Comparison of ENCODE assay signal across 8 cellular contexts in the genomic region with DNA sequence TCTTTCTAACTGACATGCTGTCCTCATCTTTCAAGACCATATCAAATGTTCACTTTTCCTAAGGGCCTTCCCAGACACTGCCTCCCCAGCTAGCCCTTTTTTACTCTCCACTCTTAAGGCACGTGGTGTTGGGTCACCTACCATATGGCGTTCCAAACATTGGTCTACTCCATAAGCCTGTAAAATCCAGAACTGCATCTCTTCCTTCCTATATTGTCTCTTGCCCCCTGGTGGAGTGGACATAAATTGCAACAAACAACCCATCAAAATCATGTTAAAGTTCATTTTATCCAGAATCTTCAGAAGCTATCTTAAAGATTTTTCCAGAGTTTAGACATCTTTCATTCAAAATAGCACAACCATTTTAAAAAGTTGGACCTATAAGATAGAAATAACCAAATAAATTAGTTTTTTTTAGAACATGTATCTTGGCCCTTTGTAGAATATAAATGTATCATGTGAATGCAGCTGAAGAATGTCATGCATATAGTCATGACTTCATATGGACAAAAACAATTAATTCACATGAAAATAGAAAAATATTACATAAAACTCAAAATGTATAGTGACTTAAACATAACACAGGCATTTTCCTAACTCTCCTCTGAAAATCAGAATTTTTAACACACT.
DNase-seq lines count a peak whose midpoint lies in the region; ATAC-seq and TF ChIP-seq lines count a peak whose summit lies in the region.

No MANE protein-coding gene starts in this region.

- H3K27me3 ChIP-seq in H7 (ENCODE audit: control insufficient read depth, insufficient read depth, low read length) (no peaks in the 10 kb centered on the region), OCI-LY3 (ENCODE audit: low read depth, low read length) (no peaks in the 10 kb centered on the region; the same call in 1 of the 2 replicates)

- H3K27ac ChIP-seq in OCI-LY3 (ENCODE audit: low read length): no peak overlapping the region

- H3K27ac Mint-ChIP-seq in stimulated activated naive B cell treated with anti-CD40 and anti-IgM and Interleukin-4, amounts not matched to agents 10 μg/mL and 1 μg/mL and 100 μg/mL, for 72 hours: no peak overlapping the region
- no peak overlapping the region for H3K27ac Mint-ChIP-seq in stimulated activated effector memory CD8-positive, alpha-beta T cell treated with anti-CD3 and anti-CD28 coated beads, Interleukin-12 subunit alpha, Interleukin-12 subunit beta, amount 100 ng/mL, for 72 hours

- H3K79me2 ChIP-seq in OCI-LY3 (ENCODE audit: low read length): no peaks in the 10 kb centered on the region

- H3K9ac ChIP-seq in OCI-LY3 (ENCODE audit: low read length): no peak overlapping the region

- H3K36me3 ChIP-seq in H7 (replicated peaks; ENCODE audit: control insufficient read depth, insufficient read depth, low read length): no peaks in the 10 kb centered on the region
- no peaks in the 10 kb centered on the region for H3K36me3 ChIP-seq in OCI-LY3 (replicated peaks; ENCODE audit: low read depth, low read length)

- no peaks in the 10 kb centered on the region for H3K27me3 Mint-ChIP-seq in stimulated activated naive B cell treated with anti-CD40 and anti-IgM and Interleukin-4, amounts not matched to agents 10 μg/mL and 1 μg/mL and 100 μg/mL, for 72 hours

- no peaks in the 10 kb centered on the region for H3K9me3 Mint-ChIP-seq in stimulated activated naive B cell treated with anti-CD40 and anti-IgM and Interleukin-4, amounts not matched to agents 10 μg/mL and 1 μg/mL and 100 μg/mL, for 72 hours
- peaks cover 10% of the 10 kb centered on the region for H3K9me3 Mint-ChIP-seq in stimulated activated effector memory CD8-positive, alpha-beta T cell treated with anti-CD3 and anti-CD28 coated beads, Interleukin-12 subunit alpha, Interleukin-12 subunit beta, amount 100 ng/mL, for 72 hours

- H3K4me1 Mint-ChIP-seq in stimulated activated naive B cell treated with anti-CD40 and anti-IgM and Interleukin-4, amounts not matched to agents 10 μg/mL and 1 μg/mL and 100 μg/mL, for 72 hours: no peaks in the 10 kb centered on the region
- H3K4me1 Mint-ChIP-seq in stimulated activated effector memory CD8-positive, alpha-beta T cell treated with anti-CD3 and anti-CD28 coated beads, Interleukin-12 subunit alpha, Interleukin-12 subunit beta, amount 100 ng/mL, for 72 hours: no peaks in the 10 kb centered on the region

- no peak for ATAC-seq in HG03025 (IDR thresholded peaks at IDR 0.05; ENCODE audit: low FRiP score, unreplicated experiment)
- ATAC-seq in stimulated activated naive B cell treated with anti-CD40 and anti-IgM and Interleukin-4, amounts not matched to agents 10 μg/mL and 1 μg/mL and 100 μg/mL, for 72 hours (replicated peaks): no peak
- ATAC-seq in HG03095 (IDR thresholded peaks at IDR 0.05; ENCODE audit: unreplicated experiment): no peak
- no peak for ATAC-seq in stimulated activated effector memory CD8-positive, alpha-beta T cell treated with anti-CD3 and anti-CD28 coated beads, Interleukin-12 subunit alpha, Interleukin-12 subunit beta, amount 100 ng/mL, for 72 hours

- no peaks in the 10 kb centered on the region for H3K36me3 Mint-ChIP-seq in stimulated activated naive B cell treated with anti-CD40 and anti-IgM and Interleukin-4, amounts not matched to agents 10 μg/mL and 1 μg/mL and 100 μg/mL, for 72 hours
- H3K36me3 Mint-ChIP-seq in stimulated activated effector memory CD8-positive, alpha-beta T cell treated with anti-CD3 and anti-CD28 coated beads, Interleukin-12 subunit alpha, Interleukin-12 subunit beta, amount 100 ng/mL, for 72 hours: no peaks in the 10 kb centered on the region

- DNase-seq in DMS53 treated with DMSO at 0.1 percent for 48 hours (lab: John Stamatoyannopoulos, UW; ENCODE audit: unreplicated experiment) (peak; percentile 59), H7 (peak; percentile 14), fibroblast of the aortic adventitia (ENCODE audit: low read depth) (peak; percentile 4)
- no peak for DNase-seq in stimulated activated naive B cell treated with anti-CD40 and anti-IgM and Interleukin-4, amounts not matched to agents 10 μg/mL and 1 μg/mL and 100 μg/mL, for 72 hours
- DNase-seq in stimulated activated effector memory CD8-positive, alpha-beta T cell treated with anti-CD3 and anti-CD28 coated beads, Interleukin-12 subunit alpha, Interleukin-12 subunit beta, amount 100 ng/mL, for 72 hours (ENCODE audit: low spot score in 2 of 2): no peak

- no peak overlapping the region for H3K4me2 ChIP-seq in OCI-LY3 (ENCODE audit: low read length)

- no peaks in the 10 kb centered on the region for H3K9me3 ChIP-seq in OCI-LY3 (ENCODE audit: insufficient read depth, low read length)

- H4K20me1 ChIP-seq in OCI-LY3 (ENCODE audit: insufficient read depth, low read length): no peaks in the 10 kb centered on the region

- no peak overlapping the region for H3K4me3 ChIP-seq in H7 (ENCODE audit: insufficient read depth, low read depth, low read length)
- H3K4me3 ChIP-seq in OCI-LY3 (ENCODE audit: low read length): no peak overlapping the region
- no peak overlapping the region for H3K4me3 ChIP-seq in fibroblast of the aortic adventitia (ENCODE audit: low read depth, low read length)

- H2AFZ ChIP-seq in OCI-LY3 (ENCODE audit: low read depth, low read length): no peak overlapping the region

- H3K4me1 ChIP-seq in OCI-LY3 (ENCODE audit: low read length): no peaks in the 10 kb centered on the region

- H3K4me3 Mint-ChIP-seq in stimulated activated naive B cell treated with anti-CD40 and anti-IgM and Interleukin-4, amounts not matched to agents 10 μg/mL and 1 μg/mL and 100 μg/mL, for 72 hours: no peak overlapping the region
- H3K4me3 Mint-ChIP-seq in stimulated activated effector memory CD8-positive, alpha-beta T cell treated with anti-CD3 and anti-CD28 coated beads, Interleukin-12 subunit alpha, Interleukin-12 subunit beta, amount 100 ng/mL, for 72 hours: no peak overlapping the region

- TF ChIP-seq CTCF in OCI-LY3 (IDR thresholded peaks at IDR 0.05; ENCODE audit: low read depth, low read length) (peak; percentile 61), fibroblast of the aortic adventitia (IDR thresholded peaks at IDR 0.05; ENCODE audit: insufficient read depth, low read length) (peak; percentile 46)

Comparison
In these comparisons a context has a peak if more than half of its experiments do, and no peak if none do; other contexts are left out.
1. DNase-seq: peak in DMS53 treated with DMSO at 0.1 percent for 48 hours (single experiment), H7 (single experiment) and fibroblast of the aortic adventitia (single experiment); none in stimulated activated naive B cell treated with anti-CD40 and anti-IgM and Interleukin-4, amounts not matched to agents 10 μg/mL and 1 μg/mL and 100 μg/mL, for 72 hours (single experiment) and stimulated activated effector memory CD8-positive, alpha-beta T cell treated with anti-CD3 and anti-CD28 coated beads, Interleukin-12 subunit alpha, Interleukin-12 subunit beta, amount 100 ng/mL, for 72 hours (0 of 2).